Comparison of ENCODE assay signal across 8 cellular contexts in the genomic region with DNA sequence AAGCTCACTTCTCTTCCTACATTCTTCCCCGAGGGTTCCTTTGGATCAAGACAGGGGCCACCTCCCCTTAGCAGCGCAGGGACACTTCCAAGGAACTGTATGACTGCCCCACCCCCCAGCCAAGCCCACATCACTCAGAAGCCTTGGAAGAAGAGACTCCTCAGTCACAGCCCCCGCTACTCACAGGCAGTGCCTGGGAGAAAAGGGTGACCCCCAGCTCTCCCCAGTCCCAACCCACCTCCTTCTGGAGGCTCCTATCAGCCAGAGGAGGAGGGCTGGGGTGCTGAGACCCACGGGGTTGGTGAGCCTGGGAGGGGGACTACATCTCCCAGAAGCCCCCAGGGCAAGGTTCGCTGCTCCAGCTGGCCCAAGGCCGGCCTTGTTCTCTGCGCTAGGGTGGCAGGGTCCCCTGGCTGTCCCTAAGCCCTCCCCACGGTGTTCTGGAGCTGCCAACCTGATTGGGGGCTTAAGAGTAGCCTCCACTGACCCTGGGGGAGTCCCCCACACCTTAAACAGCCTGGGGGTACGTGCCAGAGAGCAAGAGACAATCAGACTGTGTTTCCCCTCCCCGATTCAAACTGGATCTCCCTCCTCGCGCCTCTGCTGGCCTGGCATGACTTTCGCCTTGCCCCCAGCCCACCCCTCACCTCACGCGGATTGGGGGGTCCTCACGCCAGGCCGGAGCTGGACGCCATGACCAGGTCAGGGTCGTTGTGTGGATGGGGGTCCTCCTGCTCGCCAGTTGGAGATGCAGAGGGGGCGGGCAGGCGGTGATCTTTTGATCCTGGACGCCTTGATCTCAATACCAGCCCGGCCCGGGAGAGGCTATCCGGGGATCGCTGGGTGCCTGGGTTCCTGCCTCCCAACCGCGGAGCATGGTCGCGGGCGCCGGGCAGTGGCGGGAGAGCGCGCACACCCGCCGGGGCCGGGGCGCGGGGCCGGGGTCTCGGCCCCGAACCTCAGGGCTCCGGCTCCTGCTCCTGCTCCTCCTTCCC. TPM values are rescaled to one million over a fixed set of nuclear protein-coding genes. Genes with fewer than 3 reads are reported as not detected.
DNase-seq lines count a peak whose midpoint lies in the region; ATAC-seq and TF ChIP-seq lines count a peak whose summit lies in the region.

No MANE protein-coding gene starts in this region.

- ATAC-seq in GM18519 (IDR thresholded peaks at IDR 0.05; ENCODE audit: low FRiP score, unreplicated experiment): no peak
- ATAC-seq in GM18517 (IDR thresholded peaks at IDR 0.05; ENCODE audit: unreplicated experiment): no peak

- H3K27ac ChIP-seq in adrenal gland (peak overlapping the region; percentile 87 to 98 (median 97)), iPS DF 6.9 (ENCODE audit: low read length) (no peak overlapping the region)

- 0 to 1% (median 0%) methylated on average over 13 to 45 of the region's 45 CpGs for WGBS in adrenal gland, 4 donors
- WGBS in iPS DF 6.9 (ENCODE audit: insufficient coverage, insufficient read length): no CpG with 5 or more reads among the region's 45 CpGs

- no peak for TF ChIP-seq CTCF in adrenal gland (IDR thresholded peaks at IDR 0.05)

- no peaks in the 10 kb centered on the region for H3K9me3 ChIP-seq in adrenal gland (replicated peaks in 1 of 3)
- no peaks in the 10 kb centered on the region for H3K9me3 ChIP-seq in iPS DF 6.9 (ENCODE audit: control insufficient read depth, insufficient read depth, low read length)

- H3K36me3 ChIP-seq in adrenal gland (replicated peaks in 1 of 2) (no peaks in the 10 kb centered on the region), iPS DF 6.9 (ENCODE audit: control insufficient read depth, insufficient read depth, low read length) (no peaks in the 10 kb centered on the region)

- H3K27me3 ChIP-seq in adrenal gland (no peaks in the 10 kb centered on the region), iPS DF 6.9 (ENCODE audit: control insufficient read depth, insufficient read depth, low read length) (no peaks in the 10 kb centered on the region)

- DNase-seq in NOMO-1 treated with DMSO at 0.1 percent for 48 hours (lab: John Stamatoyannopoulos, UW; ENCODE audit: unreplicated experiment) (peak; percentile 20), NOMO-1 treated with dmso at 0.1 percent for 144 hours (lab: John Stamatoyannopoulos, UW; ENCODE audit: unreplicated experiment) (no peak), NCI-H345 treated with DMSO at 0.1 percent for 48 hours (lab: John Stamatoyannopoulos, UW; ENCODE audit: unreplicated experiment) (peak; percentile 37), adrenal gland (peak in 5 of 7 donors; percentile 53 to 74 (median 58)), iPS DF 6.9 (ENCODE audit: low read depth, low spot score) (no peak), skeletal muscle cell (ENCODE audit: low read depth) (no peak)

- H3K4me3 ChIP-seq in adrenal gland (peak overlapping the region; percentile 74 to 96 (median 84)), iPS DF 6.9 (ENCODE audit: low read length) (peak overlapping the region; percentile 89), skeletal muscle cell (ENCODE audit: low read depth, low read length) (peak overlapping the region; percentile 100)

- H3K4me1 ChIP-seq in adrenal gland (replicated peaks in 1 of 2): peaks cover 44 to 49% of the 10 kb centered on the region in 2 donors
- peaks cover 26% of the 10 kb centered on the region for H3K4me1 ChIP-seq in iPS DF 6.9 (ENCODE audit: control insufficient read depth, insufficient read depth, low read length)

- no peak for TF ChIP-seq POLR2A in adrenal gland (IDR thresholded peaks at IDR 0.05)

- intact Hi-C loops in adrenal gland (cut with DNase I): loop anchor here in 1 of 2 donors (2.0 kb wide), 1 partner anchor 14 kb away; no protein-coding TSS in a partner anchor

RNA-seq across cellular contexts. Expression of a gene that starts 0.8 kb away (rescaled TPM):
- 100 to 1,000 TPM in 2 of 8 donors, 10 to 100 TPM in 6; 32.2 to 108 (median 60.5) TPM for total RNA-seq in adrenal gland
- 10 to 100 TPM in 2 of 3 donors, 1 to 10 TPM in 1; 7.8 to 47.7 (median 18.3) TPM for polyA plus RNA-seq in adrenal gland

RNA-seq across cellular contexts. Expression of a gene that starts 31.2 kb away (rescaled TPM):
- total RNA-seq in adrenal gland: not detected
- polyA plus RNA-seq in adrenal gland: 1 to 10 TPM in 1 of 3 donors, under 1 TPM in 1, not detected in 1; 0.64 to 1.0 TPM

RNA-seq across cellular contexts. Expression of a gene that starts 41.2 kb away (rescaled TPM):
- total RNA-seq in adrenal gland: under 1 TPM in 3 of 8 donors, not detected in 5; 0.04 to 0.11 (median 0.10) TPM
- under 1 TPM in 2 of 3 donors, not detected in 1; 0.24 to 0.27 TPM for polyA plus RNA-seq in adrenal gland

RNA-seq across cellular contexts. Expression of a gene that starts 46.7 kb away (rescaled TPM):
- total RNA-seq in adrenal gland: not detected
- not detected for polyA plus RNA-seq in adrenal gland

Comparison
In these comparisons a context has a peak if more than half of its experiments do, and no peak if none do; other contexts are left out.
1. DNase-seq: peak in NOMO-1 treated with DMSO at 0.1 percent for 48 hours (single experiment), NCI-H345 treated with DMSO at 0.1 percent for 48 hours (single experiment) and adrenal gland (5 of 7); none in NOMO-1 treated with dmso at 0.1 percent for 144 hours (single experiment), iPS DF 6.9 (single experiment) and skeletal muscle cell (single experiment).
2. Peak in every context shown above with its lines, with median percentiles within 50 percentile points of each other: H3K4me3 ChIP-seq.